ENCODE assay signal across 12 cellular contexts in the genomic region with DNA sequence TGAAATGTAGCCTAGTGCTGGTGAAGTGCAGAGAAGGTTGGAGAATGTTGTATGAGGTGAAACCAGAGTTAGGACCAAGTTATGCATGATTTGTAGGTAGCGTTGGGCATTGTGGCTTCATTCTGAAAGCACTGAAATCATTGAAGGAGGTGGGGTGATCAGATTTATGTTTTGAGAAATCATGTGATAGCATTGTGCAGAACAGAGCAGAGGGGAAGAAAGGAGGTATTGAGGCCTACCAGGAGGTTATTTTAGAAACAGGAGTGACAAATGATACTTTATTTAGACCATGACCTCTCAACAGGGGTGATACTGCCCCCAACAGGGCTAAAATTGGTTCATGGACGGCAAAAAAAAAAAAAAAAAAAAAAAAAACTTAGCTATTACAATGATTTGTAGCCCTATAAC. TPM values are rescaled to one million over a fixed set of nuclear protein-coding genes. Genes with fewer than 3 reads are reported as not detected.
DNase-seq lines count a peak whose midpoint lies in the region; ATAC-seq, FAIRE-seq and TF ChIP-seq lines count a peak whose summit lies in the region.
"Had no signal": no experiment of that assay in that cellular context is flagged by ENCODE, and none has a peak within 500 bp of the region (broad histone marks: within the 10 kb centered on the region; RNA-seq: fewer than 3 reads in every experiment).

No MANE protein-coding gene starts in this region.

- peak; percentile 60 for FAIRE-seq in frontal cortex (lab: Jason Lieb, UNC)
- FAIRE-seq: H54 had no signal

- H3K36me3 ChIP-seq in WERI-Rb-1: no peaks in the 10 kb centered on the region
- H3K36me3 ChIP-seq: thoracic aorta had no signal

- TF ChIP-seq CTCF in WERI-Rb-1 (IDR thresholded peaks at IDR 0.05; ENCODE audit: low read depth, low read length): no peak

- H3K27me3 Mint-ChIP-seq in activated CD4-positive, alpha-beta memory T cell treated with anti-CD3 and anti-CD28 coated beads, Interleukin-2, amount 10 ng/mL, durations not matched to agents 7 days and 5 days: peaks cover 8% of the 10 kb centered on the region

- H3K4me3 Mint-ChIP-seq in activated CD4-positive, alpha-beta memory T cell treated with anti-CD3 and anti-CD28 coated beads, Interleukin-2, amount 10 ng/mL, durations not matched to agents 7 days and 5 days: no peak overlapping the region
- H3K4me3 Mint-ChIP-seq: effector memory CD8-positive, alpha-beta T cell; nephron had no signal

- H3K4me3 ChIP-seq in WERI-Rb-1 (ENCODE audit: low read depth, low read length): no peak overlapping the region
- H3K4me3 ChIP-seq: thoracic aorta had no signal

- peaks cover 14% of the 10 kb centered on the region for H3K9me3 ChIP-seq in WERI-Rb-1 (ENCODE audit: severe bottlenecking)
- H3K9me3 ChIP-seq: thoracic aorta had no signal

- POLR2A ChIA-PET in activated CD4-positive, alpha-beta memory T cell treated with anti-CD3 and anti-CD28 coated beads, Interleukin-2, amount 10 ng/mL, durations not matched to agents 7 days and 5 days (lab: Charles Lee): no interaction called here

- H3K9me3 Mint-ChIP-seq in activated CD4-positive, alpha-beta memory T cell treated with anti-CD3 and anti-CD28 coated beads, Interleukin-2, amount 10 ng/mL, durations not matched to agents 7 days and 5 days: no peaks in the 10 kb centered on the region
- H3K9me3 Mint-ChIP-seq: effector memory CD8-positive, alpha-beta T cell had no signal

- DNase-seq in ELR (ENCODE audit: low read depth): peak; percentile 5
- no peak for DNase-seq in frontal cortex (ENCODE audit: low spot score in 2 of 2)
- no peak for DNase-seq in NCI-H1105 treated with DMSO at 0.1 percent for 48 hours (lab: John Stamatoyannopoulos, UW)
- DNase-seq in activated CD4-positive, alpha-beta memory T cell treated with anti-CD3 and anti-CD28 coated beads, Interleukin-2, amount 10 ng/mL, durations not matched to agents 7 days and 5 days: no peak
- DNase-seq in WERI-Rb-1: no peak
- no peak for DNase-seq in activated naive CD4-positive, alpha-beta T cell (lab: John Stamatoyannopoulos, UW)

- H3K4me1 Mint-ChIP-seq in activated CD4-positive, alpha-beta memory T cell treated with anti-CD3 and anti-CD28 coated beads, Interleukin-2, amount 10 ng/mL, durations not matched to agents 7 days and 5 days: no peaks in the 10 kb centered on the region
- H3K4me1 Mint-ChIP-seq: nephron had no signal

- H3K27me3 ChIP-seq in WERI-Rb-1 (ENCODE audit: insufficient read depth, low read depth, severe bottlenecking): no peaks in the 10 kb centered on the region

- H3K36me3 Mint-ChIP-seq in activated CD4-positive, alpha-beta memory T cell treated with anti-CD3 and anti-CD28 coated beads, Interleukin-2, amount 10 ng/mL, durations not matched to agents 7 days and 5 days (ENCODE audit: low read depth): no peaks in the 10 kb centered on the region

- ATAC-seq in GM19395 (IDR thresholded peaks at IDR 0.05; ENCODE audit: unreplicated experiment) (peak; percentile 81), HG03175 (IDR thresholded peaks at IDR 0.05; ENCODE audit: unreplicated experiment) (peak; percentile 68)
- ATAC-seq: effector memory CD8-positive, alpha-beta T cell had no signal

- CTCF ChIA-PET in activated CD4-positive, alpha-beta memory T cell treated with anti-CD3 and anti-CD28 coated beads, Interleukin-2, amount 10 ng/mL, durations not matched to agents 7 days and 5 days (lab: Charles Lee): interaction anchor here (1.0 kb wide), 1 partner anchor 10 kb away, joined by 3 read pairs; no protein-coding TSS in a partner anchor

- H3K27ac Mint-ChIP-seq in activated CD4-positive, alpha-beta memory T cell treated with anti-CD3 and anti-CD28 coated beads, Interleukin-2, amount 10 ng/mL, durations not matched to agents 7 days and 5 days: no peak overlapping the region
- H3K27ac Mint-ChIP-seq: effector memory CD8-positive, alpha-beta T cell; nephron had no signal

- no peak overlapping the region for H3K27ac ChIP-seq in WERI-Rb-1
- H3K27ac ChIP-seq: thoracic aorta had no signal

RNA-seq across cellular contexts. Expression of a gene that starts 15.6 kb away (rescaled TPM):
- 40.4 TPM for total RNA-seq in frontal cortex
- 10 to 100 TPM; 39.7 to 44.4 TPM for total RNA-seq in activated CD4-positive, alpha-beta memory T cell treated with anti-CD3 and anti-CD28 coated beads, Interleukin-2, amount 10 ng/mL, durations not matched to agents 7 days and 5 days
